ENCODE assay signal across 15 cellular contexts in genomic region chr7:63927261-63927660, GRCh38.
DNase-seq lines count a peak whose midpoint lies in the region; ATAC-seq, FAIRE-seq and TF ChIP-seq lines count a peak whose summit lies in the region.
"Had no signal": no experiment of that assay in that cellular context is flagged by ENCODE, and none has a peak within 500 bp of the region (broad histone marks: within the 10 kb centered on the region; RNA-seq: fewer than 3 reads in every experiment).

No MANE protein-coding gene starts in this region.

- H3K9me3 ChIP-seq in ovary = no peaks in the 10 kb centered on the region
- H3K9me3 ChIP-seq: HAP-1 had no signal

- peak; percentile 15 for DNase-seq in natural killer cell
- DNase-seq in natural killer cell treated with Interleukin-12 subunit alpha and Interleukin-12 subunit beta and Interleukin-15 and Interleukin-18, amount 100 ng/mL, for 72 hours (ENCODE audit: low spot score) = no peak
- no peak for DNase-seq in activated naive CD8-positive, alpha-beta T cell treated with anti-CD3 and anti-CD28 coated beads, Interleukin-2, amount 50 U/mL, for 24 hours
- peak in 3 of 5 donors; percentile 9 to 36 (median 35) for DNase-seq in ovary
- DNase-seq in GM03348 (ENCODE audit: low spot score) = no peak
- no peak for DNase-seq in D721Med (ENCODE audit: insufficient read length, low spot score)
- DNase-seq in GM20000 (ENCODE audit: low spot score) = no peak
- DNase-seq: GF-D8, NCI-H1105 treated with DMSO at 0.1 percent for 48 hours, NCI-H510A treated with DMSO at 0.1 percent for 48 hours had no signal

- no peak overlapping the region for H3K4me3 ChIP-seq in ovary
- H3K4me3 ChIP-seq: HAP-1 had no signal

- no peak for FAIRE-seq in D721Med (lab: Jason Lieb, UNC)
- FAIRE-seq: endometrium, GM18507 had no signal

- H3K4me1 Mint-ChIP-seq in natural killer cell = peaks cover 9 to 23% of the 10 kb centered on the region in 2 donors
- H3K4me1 Mint-ChIP-seq in natural killer cell treated with Interleukin-12 subunit alpha and Interleukin-12 subunit beta and Interleukin-15 and Interleukin-18, amount 100 ng/mL, for 72 hours (ENCODE audit: low read depth in 2 of 2) = peaks cover 0 to 8% of the 10 kb centered on the region in 2 donors
- peaks cover 20% of the 10 kb centered on the region for H3K4me1 Mint-ChIP-seq in activated naive CD8-positive, alpha-beta T cell treated with anti-CD3 and anti-CD28 coated beads, Interleukin-2, amount 50 U/mL, for 24 hours
- H3K4me1 Mint-ChIP-seq: brain had no signal

- no peak for TF ChIP-seq EP300 in ovary (IDR thresholded peaks at IDR 0.05)

- no peaks in the 10 kb centered on the region for H3K27me3 ChIP-seq in ovary

- TF ChIP-seq CTCF in natural killer cell (IDR thresholded peaks at IDR 0.05) (no peak), ovary (IDR thresholded peaks at IDR 0.05) (no peak), D721Med (IDR thresholded peaks at IDR 0.05; ENCODE audit: insufficient read depth, missing control alignments) (no peak), GM20000 (IDR thresholded peaks at IDR 0.05; ENCODE audit: extremely low read depth, missing control alignments) (no peak)

- no peak for TF ChIP-seq POLR2A in ovary (IDR thresholded peaks at IDR 0.05)

- peaks cover 4% of the 10 kb centered on the region for H3K4me1 ChIP-seq in ovary (ENCODE audit: insufficient read depth)
- H3K4me1 ChIP-seq: HAP-1 had no signal

- H3K27ac ChIP-seq in ovary = peak overlapping the region in 1 of 2 donors; percentile 96

- no peaks in the 10 kb centered on the region for H3K36me3 ChIP-seq in ovary
- H3K36me3 ChIP-seq: HAP-1 had no signal

- H3K36me3 Mint-ChIP-seq in natural killer cell = no peaks in the 10 kb centered on the region
- H3K36me3 Mint-ChIP-seq in natural killer cell treated with Interleukin-12 subunit alpha and Interleukin-12 subunit beta and Interleukin-15 and Interleukin-18, amount 100 ng/mL, for 72 hours = peaks cover 6% of the 10 kb centered on the region
- peaks cover 8% of the 10 kb centered on the region for H3K36me3 Mint-ChIP-seq in activated naive CD8-positive, alpha-beta T cell treated with anti-CD3 and anti-CD28 coated beads, Interleukin-2, amount 50 U/mL, for 24 hours (ENCODE audit: low read depth)
- H3K36me3 Mint-ChIP-seq: brain had no signal

- peak overlapping the region; percentile 92 to 96 for H3K27ac Mint-ChIP-seq in natural killer cell
- H3K27ac Mint-ChIP-seq in natural killer cell treated with Interleukin-12 subunit alpha and Interleukin-12 subunit beta and Interleukin-15 and Interleukin-18, amount 100 ng/mL, for 72 hours = peak overlapping the region in 1 of 2 donors; percentile 92
- no peak overlapping the region for H3K27ac Mint-ChIP-seq in activated naive CD8-positive, alpha-beta T cell treated with anti-CD3 and anti-CD28 coated beads, Interleukin-2, amount 50 U/mL, for 24 hours
- H3K27ac Mint-ChIP-seq: brain had no signal

- 73 to 83% (median 78%) methylated on average over 4 to 5 of the region's 5 CpGs for WGBS in ovary, 3 donors

- intact Hi-C loops in natural killer cell (cut with micrococcal nuclease) (loop anchor here (2.0 to 5.0 kb wide), 2 partner anchors 636 to 975 kb away; partner anchors contain the start of genes ZNF273 and ZNF680), ovary (cut with DNase I) (no loop called here)

- no peak for ATAC-seq in natural killer cell
- ATAC-seq in natural killer cell treated with Interleukin-12 subunit alpha and Interleukin-12 subunit beta and Interleukin-15 and Interleukin-18, amount 100 ng/mL, for 72 hours = no peak
- no peak for ATAC-seq in activated naive CD8-positive, alpha-beta T cell treated with anti-CD3 and anti-CD28 coated beads, Interleukin-2, amount 50 U/mL, for 24 hours
- no peak for ATAC-seq in HG03039 (IDR thresholded peaks at IDR 0.05; ENCODE audit: unreplicated experiment)

- H3K4me3 Mint-ChIP-seq in natural killer cell = no peak overlapping the region
- H3K4me3 Mint-ChIP-seq in natural killer cell treated with Interleukin-12 subunit alpha and Interleukin-12 subunit beta and Interleukin-15 and Interleukin-18, amount 100 ng/mL, for 72 hours = no peak overlapping the region
- peak overlapping the region; percentile 92 for H3K4me3 Mint-ChIP-seq in activated naive CD8-positive, alpha-beta T cell treated with anti-CD3 and anti-CD28 coated beads, Interleukin-2, amount 50 U/mL, for 24 hours
- H3K4me3 Mint-ChIP-seq: brain had no signal

- H3K27me3 Mint-ChIP-seq in natural killer cell (ENCODE audit: low read depth in 2 of 2) = no peaks in the 10 kb centered on the region
- H3K27me3 Mint-ChIP-seq in natural killer cell treated with Interleukin-12 subunit alpha and Interleukin-12 subunit beta and Interleukin-15 and Interleukin-18, amount 100 ng/mL, for 72 hours = no peaks in the 10 kb centered on the region
- no peaks in the 10 kb centered on the region for H3K27me3 Mint-ChIP-seq in activated naive CD8-positive, alpha-beta T cell treated with anti-CD3 and anti-CD28 coated beads, Interleukin-2, amount 50 U/mL, for 24 hours
- H3K27me3 Mint-ChIP-seq: brain had no signal

- H3K9me3 Mint-ChIP-seq in natural killer cell = peaks cover 0 to 4% of the 10 kb centered on the region in 2 donors
- peaks cover 12% of the 10 kb centered on the region for H3K9me3 Mint-ChIP-seq in natural killer cell treated with Interleukin-12 subunit alpha and Interleukin-12 subunit beta and Interleukin-15 and Interleukin-18, amount 100 ng/mL, for 72 hours
- H3K9me3 Mint-ChIP-seq in activated naive CD8-positive, alpha-beta T cell treated with anti-CD3 and anti-CD28 coated beads, Interleukin-2, amount 50 U/mL, for 24 hours = peaks cover 7% of the 10 kb centered on the region

Comparison
In these comparisons a context has a peak if more than half of its experiments do, and no peak if none do; other contexts are left out.
1. DNase-seq: peak in natural killer cell (single experiment) and ovary (3 of 5); none in natural killer cell treated with Interleukin-12 subunit alpha and Interleukin-12 subunit beta and Interleukin-15 and Interleukin-18, amount 100 ng/mL, for 72 hours (single experiment), activated naive CD8-positive, alpha-beta T cell treated with anti-CD3 and anti-CD28 coated beads, Interleukin-2, amount 50 U/mL, for 24 hours (single experiment), GM03348 (single experiment), D721Med (single experiment) and GM20000 (single experiment).